ENCODE assay signal across 18 cellular contexts in genomic region chr13:21137696-21138095, GRCh38. TPM values are rescaled to one million over a fixed set of nuclear protein-coding genes. Genes with fewer than 3 reads are reported as not detected.
DNase-seq lines count a peak whose midpoint lies in the region; ATAC-seq and TF ChIP-seq lines count a peak whose summit lies in the region.
"Had no signal": no experiment of that assay in that cellular context is flagged by ENCODE, and none has a peak within 500 bp of the region (broad histone marks: within the 10 kb centered on the region; RNA-seq: fewer than 3 reads in every experiment).

No MANE protein-coding gene starts in this region.

- no peak overlapping the region for H3K27ac ChIP-seq in SK-N-SH (ENCODE audit: low read depth in 2 of 2, low read length in 1 of 2)

- peaks cover 23% of the 10 kb centered on the region for H3K79me2 ChIP-seq in SK-N-SH (ENCODE audit: insufficient read depth)

- peaks cover 0 to 14% of the 10 kb centered on the region in 2 experiments; a peak in 3 of 4 replicates for H3K4me1 ChIP-seq in SK-N-SH (ENCODE audit: control insufficient read depth in 1 of 2, insufficient read depth in 2 of 2, low read depth in 1 of 2, low read length in 1 of 2)

- peaks cover 20% of the 10 kb centered on the region for H3F3A ChIP-seq in SK-N-SH (replicated peaks; ENCODE audit: insufficient read depth)

- CTCF ChIA-PET in SK-N-SH (lab: Yijun Ruan, JAX), result no interaction called here

- POLR2A ChIA-PET in SK-N-SH (lab: Yijun Ruan, JAX), result no interaction called here

- H4K20me1 ChIP-seq in SK-N-SH (ENCODE audit: insufficient read depth), result peaks cover 1% of the 10 kb centered on the region; the same call in 1 of the 2 replicates

- TF ChIP-seq EP300 in SK-N-SH (IDR thresholded peaks at IDR 0.05; ENCODE audit: borderline replicate concordance in 1 of 2, low read depth in 1 of 2, low read length in 1 of 2), result no peak

- H3K9me2 ChIP-seq in SK-N-SH, result no peaks in the 10 kb centered on the region

- H3K9ac ChIP-seq in SK-N-SH, result no peak overlapping the region

- no peak overlapping the region for H2AFZ ChIP-seq in SK-N-SH (ENCODE audit: low read depth)

- DNase-seq in SK-N-SH (no peak), RKO (ENCODE audit: low spot score) (peak; percentile 70), epithelial cell of esophagus (ENCODE audit: low read depth) (peak; percentile 47), renal cortical epithelial cell (ENCODE audit: low read depth) (peak; percentile 23), NCI-H526 treated with DMSO at 0.1 percent for 48 hours (lab: John Stamatoyannopoulos, UW) (no peak), globus pallidus (ENCODE audit: low spot score) (no peak)
- DNase-seq in activated CD4-positive, CD25-positive, alpha-beta regulatory T cell treated with anti-CD3 and anti-CD28 coated beads, Interleukin-2, amount 50 U/mL, for 72 hours, result no peak
- DNase-seq: activated CD4-positive, alpha-beta T cell treated with anti-CD3 and anti-CD28 coated beads, Interleukin-2, amount 50 U/mL, for 1 hour; activated naive CD4-positive, alpha-beta T cell treated with anti-CD3 and anti-CD28 coated beads, Interleukin-2, amount 10 ng/mL, durations not matched to agents 7 days and 5 days; DMS153; hypothalamus; kidney glomerular epithelial cell; NCI-H1048; NCI-H2107; NCI-H748 treated with DMSO at 0.1 percent for 48 hours; right cardiac atrium; stimulated activated naive CD8-positive, alpha-beta T cell treated with anti-CD3 and anti-CD28 coated beads, Interleukin-15, amount 100 ng/mL, for 72 hours had no signal

- TF ChIP-seq CTCF in SK-N-SH (IDR thresholded peaks at IDR 0.05) (no peak), epithelial cell of esophagus (IDR thresholded peaks at IDR 0.05; ENCODE audit: insufficient read depth, low read depth, low read length, missing control alignments) (no peak)

- TF ChIP-seq RAD21 in SK-N-SH (IDR thresholded peaks at IDR 0.05; ENCODE audit: low read length), result no peak

- H3K9me3 ChIP-seq in SK-N-SH, result no peaks in the 10 kb centered on the region

- no peaks in the 10 kb centered on the region for H3K27me3 ChIP-seq in SK-N-SH (ENCODE audit: insufficient read depth)

- no peak overlapping the region for H3K4me2 ChIP-seq in SK-N-SH

- H3K4me3 ChIP-seq in SK-N-SH (ENCODE audit: low read depth in 2 of 2, low read length in 1 of 2) (no peak overlapping the region), epithelial cell of esophagus (ENCODE audit: low read length) (no peak overlapping the region)

- no peak for ATAC-seq in SK-N-SH treated with all-trans-retinoic acid at 6 μM for 48 hours
- ATAC-seq: right cardiac atrium; stimulated activated naive CD8-positive, alpha-beta T cell treated with anti-CD3 and anti-CD28 coated beads, Interleukin-15, amount 100 ng/mL, for 72 hours had no signal

- peaks cover 3 to 9% of the 10 kb centered on the region in 2 experiments for H3K36me3 ChIP-seq in SK-N-SH (replicated peaks in 1 of 2; ENCODE audit: control insufficient read depth in 1 of 2, insufficient read depth in 2 of 2, low read length in 1 of 2)

- WGBS in SK-N-SH (ENCODE audit: low lambda C conversion rate), result 40% methylated on average over 4 of the region's 5 CpGs

TF ChIP-seq in SK-N-SH, 30 proteins besides CTCF, POLR2A, EP300 and RAD21:
- no peak for TF ChIP-seq RCOR1 (IDR thresholded peaks at IDR 0.05; ENCODE audit: low read length)
- no peak for TF ChIP-seq FOXM1 (IDR thresholded peaks at IDR 0.05; ENCODE audit: low read depth)
- TF ChIP-seq FOSL2 (IDR thresholded peaks at IDR 0.05; ENCODE audit: borderline replicate concordance, low read depth), result peak; percentile 51; the same call in 1 of the 2 replicates
- no peak for TF ChIP-seq PBX3 (IDR thresholded peaks at IDR 0.05)
- no peak for TF ChIP-seq ZBTB33 (IDR thresholded peaks at IDR 0.05; ENCODE audit: borderline replicate concordance, low read depth)

TF ChIP-seq in SK-N-SH treated with all-trans-retinoic acid at 6 μM for 48 hours, 23 proteins besides CTCF, POLR2A, EP300 and RAD21:
- TF ChIP-seq ZNF8 (CRISPR knock-in tag; IDR thresholded peaks at IDR 0.05) (no peak), GLIS3 (CRISPR knock-in tag; IDR thresholded peaks at IDR 0.05) (no peak), BACH2 (CRISPR knock-in tag; IDR thresholded peaks at IDR 0.05; ENCODE audit: borderline replicate concordance) (no peak), ZFP3 (CRISPR knock-in tag; IDR thresholded peaks at IDR 0.05) (no peak), TOX (CRISPR knock-in tag; IDR thresholded peaks at IDR 0.05; ENCODE audit: borderline replicate concordance) (no peak), ESRRG (CRISPR knock-in tag; IDR thresholded peaks at IDR 0.05) (no peak), OSR1 (CRISPR knock-in tag; IDR thresholded peaks at IDR 0.05) (no peak), POU6F1 (CRISPR knock-in tag; IDR thresholded peaks at IDR 0.05; ENCODE audit: borderline replicate concordance, low read depth) (no peak), ARNTL (CRISPR knock-in tag; IDR thresholded peaks at IDR 0.05; ENCODE audit: borderline replicate concordance, low read depth) (no peak), ZNF70 (CRISPR knock-in tag; IDR thresholded peaks at IDR 0.05) (no peak), PATZ1 (CRISPR knock-in tag; IDR thresholded peaks at IDR 0.05; ENCODE audit: borderline replicate concordance) (no peak), CREB5 (CRISPR knock-in tag; IDR thresholded peaks at IDR 0.05; ENCODE audit: low read depth) (no peak), ISL1 (CRISPR knock-in tag; IDR thresholded peaks at IDR 0.05) (no peak)

RNA-seq across cellular contexts. Expression of gene SAP18, which starts 2.2 kb away (rescaled TPM):
- polyA plus RNA-seq in SK-N-SH (2012; rRNA removed), result 36.6 and 36.8 TPM in 2 replicates
- polyA plus RNA-seq in SK-N-SH (2012; cell fraction: cytosol; rRNA removed), result 45.4 and 74.2 TPM in 2 replicates
- 12.0 and 20.4 TPM in 2 replicates for polyA plus RNA-seq in SK-N-SH (2012; cell fraction: nucleus; rRNA removed)
- 57.5 and 63.4 TPM in 2 replicates for total RNA-seq in renal cortical epithelial cell

RNA-seq across cellular contexts. Expression of gene SKA3, which starts 38.7 kb away (rescaled TPM):
- polyA plus RNA-seq in SK-N-SH (2012; rRNA removed), result 5.9 and 6.4 TPM in 2 replicates
- 8.3 and 9.0 TPM in 2 replicates for polyA plus RNA-seq in SK-N-SH (2012; cell fraction: cytosol; rRNA removed)
- polyA plus RNA-seq in SK-N-SH (2012; cell fraction: nucleus; rRNA removed), result 2.5 and 4.2 TPM in 2 replicates
- total RNA-seq in renal cortical epithelial cell, result 0.30 and 5.7 TPM in 2 replicates

RNA-seq across cellular contexts. Expression of gene MRPL57, which starts 38.8 kb away (rescaled TPM):
- 16.4 and 19.9 TPM in 2 replicates for polyA plus RNA-seq in SK-N-SH (2012; rRNA removed)
- polyA plus RNA-seq in SK-N-SH (2012; cell fraction: cytosol; rRNA removed), result 16.3 and 16.5 TPM in 2 replicates
- polyA plus RNA-seq in SK-N-SH (2012; cell fraction: nucleus; rRNA removed), result 7.4 and 8.2 TPM in 2 replicates
- total RNA-seq in renal cortical epithelial cell, result 14.6 and 23.6 TPM in 2 replicates

Comparison
In these comparisons a context has a peak if more than half of its experiments do, and no peak if none do; other contexts are left out.
1. DNase-seq: peak in RKO (single experiment), epithelial cell of esophagus (single experiment) and renal cortical epithelial cell (single experiment); none in SK-N-SH (single experiment), NCI-H526 treated with DMSO at 0.1 percent for 48 hours (single experiment), activated CD4-positive, CD25-positive, alpha-beta regulatory T cell treated with anti-CD3 and anti-CD28 coated beads, Interleukin-2, amount 50 U/mL, for 72 hours (single experiment) and globus pallidus (single experiment).